ENCODE assay signal across 1 cellular context in the genomic region with DNA sequence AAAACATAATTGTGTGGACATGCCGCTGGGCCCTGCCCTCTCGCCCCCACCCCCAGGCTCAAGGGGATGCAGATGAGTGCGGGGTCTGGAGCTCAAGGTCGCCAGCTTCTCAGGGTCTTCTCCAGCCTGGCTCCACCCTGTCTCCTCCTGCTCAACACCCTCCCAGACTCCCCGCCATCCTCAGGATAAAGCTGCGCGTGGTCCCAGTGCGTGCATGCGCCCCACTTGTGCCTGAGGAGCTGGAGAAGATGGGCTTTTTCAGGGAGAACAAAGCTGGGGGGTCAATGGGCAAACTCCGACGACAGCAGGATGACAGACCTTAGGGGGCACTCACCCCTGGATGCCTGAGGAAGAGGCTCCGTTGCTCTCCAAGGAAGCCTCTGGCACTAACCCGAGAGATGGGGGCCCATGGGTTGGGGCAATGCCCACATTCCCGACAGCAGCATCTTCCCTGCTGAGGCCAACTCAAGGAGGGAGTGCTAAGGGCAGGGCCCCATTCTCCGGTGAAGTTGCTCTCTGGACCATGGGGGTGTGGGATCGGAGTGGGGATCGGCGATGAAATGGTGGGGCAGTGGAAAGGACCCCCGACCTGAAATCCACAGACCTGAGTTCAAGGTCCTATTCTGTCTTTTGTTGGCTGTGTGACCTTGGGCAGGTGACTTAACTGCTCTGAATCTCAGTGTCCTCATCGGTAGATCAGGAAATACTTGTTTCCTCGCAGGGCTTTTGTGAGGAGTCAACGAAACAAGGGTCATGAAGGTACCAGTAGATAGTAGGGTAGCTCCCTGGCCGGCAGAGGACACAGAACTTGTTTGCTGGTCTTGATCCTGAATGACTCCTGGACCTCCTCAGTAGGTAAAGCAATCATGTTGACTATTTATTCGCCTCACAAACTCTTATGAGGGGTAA.
TF ChIP-seq lines count a peak whose summit lies in the region.

No MANE protein-coding gene starts in this region.

TF ChIP-seq in K562, 482 proteins besides CTCF, POLR2A, EP300 and RAD21:
- TF ChIP-seq KDM1A (IDR thresholded peaks at IDR 0.05): peak in 1 of 2 experiments; percentile 48; a peak in 2 of 4 replicates
- no peak for TF ChIP-seq STAG1 (CRISPR knock-in tag; IDR thresholded peaks at IDR 0.05; ENCODE audit: borderline replicate concordance)
- no peak for TF ChIP-seq ESRRA (IDR thresholded peaks at IDR 0.05; ENCODE audit: borderline replicate concordance, low read depth)
- TF ChIP-seq ZFP36 (IDR thresholded peaks at IDR 0.05; ENCODE audit: low read depth, low read length, partially characterized antibody): peak; percentile 78
- peak; percentile 82; the same call in 1 of the 2 replicates for TF ChIP-seq BCOR (IDR thresholded peaks at IDR 0.05)
- 0 out of 2 replicates have a peak, but pooled peaks have one; percentile 52 for TF ChIP-seq ADNP (tag; IDR thresholded peaks at IDR 0.05)
- TF ChIP-seq RBM25 (IDR thresholded peaks at IDR 0.05; ENCODE audit: low read depth, low read length, severe bottlenecking): peak; percentile 88
- TF ChIP-seq HDAC2 (IDR thresholded peaks at IDR 0.05): 0 out of 2 replicates have a peak, but pooled peaks have one; percentile 19
- TF ChIP-seq ZNF12 (CRISPR knock-in tag; IDR thresholded peaks at IDR 0.05): no peak
- TF ChIP-seq ZNF785 (CRISPR knock-in tag; IDR thresholded peaks at IDR 0.05): no peak
- TF ChIP-seq RCOR1 (IDR thresholded peaks at IDR 0.05; ENCODE audit: borderline replicate concordance in 1 of 2, low read depth in 2 of 2, low read length in 2 of 2): peak in 1 of 2 experiments; percentile 26; a peak in 1 of 4 replicates
